28 cellular contexts compared by ENCODE assay signal in the genomic region with DNA sequence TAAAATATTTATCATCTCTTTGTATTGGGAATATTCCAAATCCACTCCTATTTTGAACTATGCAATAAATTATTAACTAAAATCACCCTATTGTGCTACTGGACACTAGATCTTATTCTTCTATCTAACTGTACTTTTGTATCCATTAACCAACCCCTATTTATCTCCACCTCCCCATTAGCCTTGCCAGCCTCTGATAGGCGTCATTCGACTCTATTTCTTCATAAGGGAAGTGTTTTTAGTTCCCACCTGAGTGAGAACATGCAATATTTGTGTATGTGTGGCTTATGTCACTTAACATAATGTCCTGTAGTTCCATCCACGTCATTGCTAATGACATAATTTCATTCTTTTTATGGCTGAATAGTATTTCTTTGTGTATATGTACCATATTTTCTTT.
"Had no signal": no experiment of that assay in that cellular context is flagged by ENCODE, and none has a peak within 500 bp of the region (broad histone marks: within the 10 kb centered on the region; RNA-seq: fewer than 3 reads in every experiment).

No MANE protein-coding gene starts in this region.

- H3K27me3 ChIP-seq: stomach, suprapubic skin, testis, thyroid gland, tibial artery, tibial nerve, transverse colon, upper lobe of left lung, upper lobe of right lung, uterus, vagina had no signal

- H3K9me3 ChIP-seq: stomach, suprapubic skin, testis, thoracic aorta, thyroid gland, tibial artery, tibial nerve, transverse colon, upper lobe of left lung, upper lobe of right lung, uterus, vagina had no signal

- H3K27ac ChIP-seq: stomach, suprapubic skin, testis, thoracic aorta, thyroid gland, tibial artery, tibial nerve, transverse colon, upper lobe of left lung, upper lobe of right lung, uterus, vagina had no signal

- H3K4me3 ChIP-seq: stomach, suprapubic skin, testis, thoracic aorta, thyroid gland, tibial artery, tibial nerve, transverse colon, upper lobe of left lung, upper lobe of right lung, uterus, vagina had no signal

- H3K9me3 Mint-ChIP-seq: stimulated activated effector memory CD8-positive, alpha-beta T cell treated with anti-CD3 and anti-CD28 coated beads, Interleukin-12 subunit alpha, Interleukin-12 subunit beta, amount 100 ng/mL, for 72 hours; stimulated activated naive CD8-positive, alpha-beta T cell treated with anti-CD3 and anti-CD28 coated beads, Interleukin-15, amount 100 ng/mL, for 72 hours; stimulated activated naive CD8-positive, alpha-beta T cell treated with anti-CD3 and anti-CD28 coated beads, Interleukin-15, Interleukin-2, amounts not matched to agents 100 ng/mL and 50 ng/mL, for 24 hours had no signal

- FAIRE-seq: urothelium cell line had no signal

- DNase-seq: stimulated activated CD4-positive, alpha-beta T cell treated with anti-CD3 and anti-CD28 coated beads, Interleukin-2, amount 100 ng/mL, for 48 hours; stimulated activated CD4-positive, alpha-beta T cell treated with anti-CD3 and anti-CD28 coated beads, Interleukin-4, amount 100 ng/mL, for 1 hour; stimulated activated CD4-positive, alpha-beta T cell treated with anti-CD3 and anti-CD28 coated beads, Interleukin-4, amount 100 ng/mL, for 24 hours; stimulated activated CD4-positive, alpha-beta T cell treated with anti-CD3 and anti-CD28 coated beads, Interleukin-4, amount 100 ng/mL, for 4 hours; stimulated activated CD8-positive, alpha-beta memory T cell treated with anti-CD3 and anti-CD28 coated beads, Interleukin-4, amount 100 ng/mL, for 48 hours; stimulated activated naive B cell treated with anti-CD40 and anti-IgM and Interleukin-4, amounts not matched to agents 10 μg/mL and 1 μg/mL and 100 μg/mL, for 72 hours; stimulated activated naive CD4-positive, alpha-beta T cell; stimulated activated naive CD4-positive, alpha-beta T cell treated with Interleukin-2 at 50 U/mL for 16 hours; stimulated activated naive CD8-positive, alpha-beta T cell treated with anti-CD3 and anti-CD28 coated beads, Interleukin-15, amount 100 ng/mL, for 72 hours; stimulated activated naive CD8-positive, alpha-beta T cell treated with anti-CD3 and anti-CD28 coated beads, Interleukin-15, Interleukin-2, amounts not matched to agents 100 U/mL and 50 U/mL, for 24 hours; stomach; substantia nigra; testis; thyroid gland; tibial artery; transverse colon; trophoblast cell; upper lobe of left lung; upper lobe of right lung; uterus had no signal

- H3K36me3 ChIP-seq: transverse colon, uterus, vagina had no signal

- H3K27ac Mint-ChIP-seq: stimulated activated effector memory CD8-positive, alpha-beta T cell treated with anti-CD3 and anti-CD28 coated beads, Interleukin-12 subunit alpha, Interleukin-12 subunit beta, amount 100 ng/mL, for 72 hours; stimulated activated memory B cell treated with anti-CD40 and anti-IgM and Interleukin-4, amounts not matched to agents 10 μg/mL and 1 μg/mL and 100 μg/mL, for 72 hours; stimulated activated naive B cell treated with anti-CD40 and anti-IgM and Interleukin-4, amounts not matched to agents 10 μg/mL and 1 μg/mL and 100 μg/mL, for 72 hours; stimulated activated naive CD8-positive, alpha-beta T cell treated with anti-CD3 and anti-CD28 coated beads, Interleukin-15, amount 100 ng/mL, for 72 hours; stimulated activated naive CD8-positive, alpha-beta T cell treated with anti-CD3 and anti-CD28 coated beads, Interleukin-15, Interleukin-2, amounts not matched to agents 100 ng/mL and 50 ng/mL, for 24 hours had no signal

- H3K4me1 Mint-ChIP-seq: stimulated activated effector memory CD8-positive, alpha-beta T cell treated with anti-CD3 and anti-CD28 coated beads, Interleukin-12 subunit alpha, Interleukin-12 subunit beta, amount 100 ng/mL, for 72 hours; stimulated activated memory B cell treated with anti-CD40 and anti-IgM and Interleukin-4, amounts not matched to agents 10 μg/mL and 1 μg/mL and 100 μg/mL, for 72 hours; stimulated activated naive B cell treated with anti-CD40 and anti-IgM and Interleukin-4, amounts not matched to agents 10 μg/mL and 1 μg/mL and 100 μg/mL, for 72 hours; stimulated activated naive CD8-positive, alpha-beta T cell treated with anti-CD3 and anti-CD28 coated beads, Interleukin-15, amount 100 ng/mL, for 72 hours had no signal

- H3K4me1 ChIP-seq: stomach, testis, tibial artery, tibial nerve, transverse colon, upper lobe of left lung, upper lobe of right lung, uterus, vagina had no signal

- H3K27me3 Mint-ChIP-seq: stimulated activated memory B cell treated with anti-CD40 and anti-IgM and Interleukin-4, amounts not matched to agents 10 μg/mL and 1 μg/mL and 100 μg/mL, for 72 hours; stimulated activated naive B cell treated with anti-CD40 and anti-IgM and Interleukin-4, amounts not matched to agents 10 μg/mL and 1 μg/mL and 100 μg/mL, for 72 hours; stimulated activated naive CD8-positive, alpha-beta T cell treated with anti-CD3 and anti-CD28 coated beads, Interleukin-15, amount 100 ng/mL, for 72 hours; stimulated activated naive CD8-positive, alpha-beta T cell treated with anti-CD3 and anti-CD28 coated beads, Interleukin-15, Interleukin-2, amounts not matched to agents 100 ng/mL and 50 ng/mL, for 24 hours had no signal

- H3K4me3 Mint-ChIP-seq: stimulated activated effector memory CD8-positive, alpha-beta T cell treated with anti-CD3 and anti-CD28 coated beads, Interleukin-12 subunit alpha, Interleukin-12 subunit beta, amount 100 ng/mL, for 72 hours; stimulated activated memory B cell treated with anti-CD40 and anti-IgM and Interleukin-4, amounts not matched to agents 10 μg/mL and 1 μg/mL and 100 μg/mL, for 72 hours; stimulated activated naive B cell treated with anti-CD40 and anti-IgM and Interleukin-4, amounts not matched to agents 10 μg/mL and 1 μg/mL and 100 μg/mL, for 72 hours; stimulated activated naive CD8-positive, alpha-beta T cell treated with anti-CD3 and anti-CD28 coated beads, Interleukin-15, amount 100 ng/mL, for 72 hours; stimulated activated naive CD8-positive, alpha-beta T cell treated with anti-CD3 and anti-CD28 coated beads, Interleukin-15, Interleukin-2, amounts not matched to agents 100 ng/mL and 50 ng/mL, for 24 hours had no signal

- ATAC-seq: stimulated activated effector memory CD8-positive, alpha-beta T cell treated with anti-CD3 and anti-CD28 coated beads, Interleukin-12 subunit alpha, Interleukin-12 subunit beta, amount 100 ng/mL, for 72 hours; stimulated activated memory B cell treated with anti-CD40 and anti-IgM and Interleukin-4, amounts not matched to agents 10 μg/mL and 1 μg/mL and 100 μg/mL, for 72 hours; stimulated activated naive B cell treated with anti-CD40 and anti-IgM and Interleukin-4, amounts not matched to agents 10 μg/mL and 1 μg/mL and 100 μg/mL, for 72 hours; stimulated activated naive CD8-positive, alpha-beta T cell treated with anti-CD3 and anti-CD28 coated beads, Interleukin-15, amount 100 ng/mL, for 72 hours; stimulated activated naive CD8-positive, alpha-beta T cell treated with anti-CD3 and anti-CD28 coated beads, Interleukin-15, Interleukin-2, amounts not matched to agents 100 U/mL and 50 U/mL, for 24 hours; upper lobe of right lung had no signal
